Comparison of ENCODE assay signal across 13 cellular contexts in genomic region chr3:9912294-9912935, GRCh38. TPM values are rescaled to one million over a fixed set of nuclear protein-coding genes. Genes with fewer than 3 reads are reported as not detected.
DNase-seq lines count a peak whose midpoint lies in the region; ATAC-seq, FAIRE-seq and TF ChIP-seq lines count a peak whose summit lies in the region.
"Had no signal": no experiment of that assay in that cellular context is flagged by ENCODE, and none has a peak within 500 bp of the region (broad histone marks: within the 10 kb centered on the region; RNA-seq: fewer than 3 reads in every experiment).

No MANE protein-coding gene starts in this region.

- H3K14ac ChIP-seq in mesenchymal stem cell (ENCODE audit: low read length in 2 of 2) = no peak overlapping the region

- peak; percentile 49 for DNase-seq in activated CD8-positive, alpha-beta T cell treated with anti-CD3 and anti-CD28 coated beads for 36 hours
- DNase-seq in activated CD8-positive, alpha-beta T cell treated with anti-CD3 and anti-CD28 coated beads, Interleukin-2, amount 10 ng/mL, durations not matched to agents 7 days and 5 days = no peak
- DNase-seq in NCI-H2107 (lab: John Stamatoyannopoulos, UW) (peak; percentile 46), astrocyte (ENCODE audit: low read depth) (peak; percentile 84), mesenchymal stem cell (peak; percentile 70), G401 (ENCODE audit: low spot score) (no peak)
- DNase-seq: activated naive CD4-positive, alpha-beta T cell; effector CD8-positive, alpha-beta T cell; naive thymus-derived CD8-positive, alpha-beta T cell; NCI-H510A; stimulated activated naive CD8-positive, alpha-beta T cell treated with anti-CD3 and anti-CD28 coated beads, Interleukin-15, Interleukin-2, amounts not matched to agents 100 U/mL and 50 U/mL, for 24 hours had no signal

- intact Hi-C loops in activated CD8-positive, alpha-beta T cell treated with anti-CD3 and anti-CD28 coated beads for 36 hours (cut with micrococcal nuclease) = no loop called here

- H2BK12ac ChIP-seq in mesenchymal stem cell (ENCODE audit: low read length in 2 of 2) = peak overlapping the region in 1 of 2 experiments; percentile 48

- 81% methylated on average over 7 of the region's 7 CpGs for WGBS in mesenchymal stem cell

- H3K4me1 ChIP-seq in astrocyte (ENCODE audit: insufficient read depth, low read length) = peaks cover 24% of the 10 kb centered on the region
- H3K4me1 ChIP-seq in mesenchymal stem cell (ENCODE audit: control insufficient read depth, insufficient read depth, low read depth, low read length) = peaks cover 38% of the 10 kb centered on the region

- H3K36me3 Mint-ChIP-seq in activated CD8-positive, alpha-beta T cell treated with anti-CD3 and anti-CD28 coated beads for 36 hours (ENCODE audit: low read depth) = no peaks in the 10 kb centered on the region
- no peaks in the 10 kb centered on the region for H3K36me3 Mint-ChIP-seq in activated CD8-positive, alpha-beta T cell treated with anti-CD3 and anti-CD28 coated beads, Interleukin-2, amount 10 ng/mL, durations not matched to agents 7 days and 5 days (ENCODE audit: low read depth)
- H3K36me3 Mint-ChIP-seq in astrocyte (ENCODE audit: low read depth, unreplicated experiment) = peaks cover 10% of the 10 kb centered on the region

- H3K27ac Mint-ChIP-seq in activated CD8-positive, alpha-beta T cell treated with anti-CD3 and anti-CD28 coated beads for 36 hours = no peak overlapping the region
- no peak overlapping the region for H3K27ac Mint-ChIP-seq in activated CD8-positive, alpha-beta T cell treated with anti-CD3 and anti-CD28 coated beads, Interleukin-2, amount 10 ng/mL, durations not matched to agents 7 days and 5 days
- H3K27ac Mint-ChIP-seq in astrocyte (ENCODE audit: unreplicated experiment) = no peak overlapping the region

- no peak overlapping the region for H2BK5ac ChIP-seq in mesenchymal stem cell (ENCODE audit: low read depth, low read length, poor library complexity, severe bottlenecking)

- H3K79me2 ChIP-seq in astrocyte (ENCODE audit: insufficient read depth, low read length) = no peaks in the 10 kb centered on the region

- no peak for FAIRE-seq in astrocyte (lab: Jason Lieb, UNC)

- no peak overlapping the region for H4K91ac ChIP-seq in mesenchymal stem cell (ENCODE audit: low read length)

- H3K27me3 Mint-ChIP-seq in activated CD8-positive, alpha-beta T cell treated with anti-CD3 and anti-CD28 coated beads for 36 hours = peaks cover 6% of the 10 kb centered on the region
- H3K27me3 Mint-ChIP-seq in activated CD8-positive, alpha-beta T cell treated with anti-CD3 and anti-CD28 coated beads, Interleukin-2, amount 10 ng/mL, durations not matched to agents 7 days and 5 days (ENCODE audit: low read depth) = peaks cover 6% of the 10 kb centered on the region
- H3K27me3 Mint-ChIP-seq in astrocyte (ENCODE audit: low read depth, unreplicated experiment) = no peaks in the 10 kb centered on the region

- CTCF ChIA-PET in activated CD8-positive, alpha-beta T cell treated with anti-CD3 and anti-CD28 coated beads for 36 hours (lab: Charles Lee) = interaction anchor here (1.1 to 7.0 kb wide), 3 partner anchors 20 to 34 kb away, joined by 3 to 46 read pairs (median 6); partner anchors contain the start of genes CRELD1 and JAGN1
- CTCF ChIA-PET in activated CD8-positive, alpha-beta T cell treated with anti-CD3 and anti-CD28 coated beads, Interleukin-2, amount 10 ng/mL, durations not matched to agents 7 days and 5 days (lab: Charles Lee) = interaction anchor here (0.7 to 4.4 kb wide), 5 partner anchors 10 to 351 kb away, joined by 3 to 39 read pairs (median 9); partner anchors contain the start of genes CRELD1 and IL17RE

- no peak overlapping the region for H3K4me3 ChIP-seq in astrocyte (ENCODE audit: insufficient read depth, low read depth, low read length)
- no peak overlapping the region for H3K4me3 ChIP-seq in mesenchymal stem cell (ENCODE audit: insufficient read depth in 1 of 2, low read depth in 1 of 2, low read length in 2 of 2)

- in situ Hi-C loops in G401 (cut with HindIII; ENCODE audit: low sequenced_read_pairs) = no loop called here

- H2AFZ ChIP-seq in astrocyte (ENCODE audit: low read depth, low read length) (no peak overlapping the region), mesenchymal stem cell (ENCODE audit: low read depth, low read length) (no peak overlapping the region)

- H3K4me1 Mint-ChIP-seq in activated CD8-positive, alpha-beta T cell treated with anti-CD3 and anti-CD28 coated beads for 36 hours (ENCODE audit: low read depth) = peaks cover 25% of the 10 kb centered on the region
- peaks cover 23% of the 10 kb centered on the region for H3K4me1 Mint-ChIP-seq in activated CD8-positive, alpha-beta T cell treated with anti-CD3 and anti-CD28 coated beads, Interleukin-2, amount 10 ng/mL, durations not matched to agents 7 days and 5 days (ENCODE audit: low read depth)
- H3K4me1 Mint-ChIP-seq in astrocyte (ENCODE audit: low read depth, unreplicated experiment) = peaks cover 7% of the 10 kb centered on the region

- ATAC-seq in activated CD8-positive, alpha-beta T cell treated with anti-CD3 and anti-CD28 coated beads for 36 hours = no peak
- ATAC-seq in activated CD8-positive, alpha-beta T cell treated with anti-CD3 and anti-CD28 coated beads, Interleukin-2, amount 10 ng/mL, durations not matched to agents 7 days and 5 days = no peak
- no peak for ATAC-seq in GM21447 (IDR thresholded peaks at IDR 0.05; ENCODE audit: unreplicated experiment)
- no peak for ATAC-seq in HG03457 (IDR thresholded peaks at IDR 0.05; ENCODE audit: unreplicated experiment)
- ATAC-seq: naive thymus-derived CD8-positive, alpha-beta T cell; stimulated activated naive CD8-positive, alpha-beta T cell treated with anti-CD3 and anti-CD28 coated beads, Interleukin-15, Interleukin-2, amounts not matched to agents 100 U/mL and 50 U/mL, for 24 hours had no signal

- no peak overlapping the region for H3K4me3 Mint-ChIP-seq in activated CD8-positive, alpha-beta T cell treated with anti-CD3 and anti-CD28 coated beads for 36 hours
- H3K4me3 Mint-ChIP-seq in activated CD8-positive, alpha-beta T cell treated with anti-CD3 and anti-CD28 coated beads, Interleukin-2, amount 10 ng/mL, durations not matched to agents 7 days and 5 days = no peak overlapping the region
- H3K4me3 Mint-ChIP-seq in astrocyte (ENCODE audit: unreplicated experiment) = no peak overlapping the region

- H3K9me3 ChIP-seq in astrocyte (ENCODE audit: insufficient read depth, low read depth, low read length) (no peaks in the 10 kb centered on the region), mesenchymal stem cell (ENCODE audit: control insufficient read depth, low read length) (no peaks in the 10 kb centered on the region)

- H3K27me3 ChIP-seq in astrocyte (ENCODE audit: insufficient read depth, low read length) = no peaks in the 10 kb centered on the region
- no peaks in the 10 kb centered on the region for H3K27me3 ChIP-seq in mesenchymal stem cell (ENCODE audit: control insufficient read depth in 1 of 2, insufficient read depth in 1 of 2, low read length in 2 of 2)

- H3K4me2 ChIP-seq in astrocyte (ENCODE audit: low read length) = no peak overlapping the region
- H3K4me2 ChIP-seq in mesenchymal stem cell (ENCODE audit: low read length, poor library complexity, severe bottlenecking) = no peak overlapping the region

- no peak overlapping the region for H2BK15ac ChIP-seq in mesenchymal stem cell (ENCODE audit: low read depth, poor library complexity, severe bottlenecking)

- no peaks in the 10 kb centered on the region for H4K20me1 ChIP-seq in astrocyte (ENCODE audit: insufficient read depth, low read length)

- H4K8ac ChIP-seq in mesenchymal stem cell (ENCODE audit: low read length) = no peak overlapping the region

- H2BK120ac ChIP-seq in mesenchymal stem cell (ENCODE audit: low read depth, low read length) = no peak overlapping the region

- no peak overlapping the region for H3K27ac ChIP-seq in astrocyte (ENCODE audit: low read depth, low read length)
- H3K27ac ChIP-seq in mesenchymal stem cell (ENCODE audit: low read length, poor library complexity, severe bottlenecking) = no peak overlapping the region

- peaks cover 2% of the 10 kb centered on the region for H3K79me1 ChIP-seq in mesenchymal stem cell (replicated peaks; ENCODE audit: low read length, poor library complexity, severe bottlenecking)

- H3K36me3 ChIP-seq in astrocyte (ENCODE audit: insufficient read depth, low read length) (no peaks in the 10 kb centered on the region), mesenchymal stem cell (ENCODE audit: control insufficient read depth in 1 of 2, insufficient read depth in 2 of 2, low read depth in 1 of 2, low read length in 2 of 2) (no peaks in the 10 kb centered on the region)

- H3K18ac ChIP-seq in mesenchymal stem cell (ENCODE audit: low read depth in 1 of 2, low read length in 2 of 2) = no peak overlapping the region

- no peaks in the 10 kb centered on the region for H3K9me3 Mint-ChIP-seq in activated CD8-positive, alpha-beta T cell treated with anti-CD3 and anti-CD28 coated beads for 36 hours
- H3K9me3 Mint-ChIP-seq in activated CD8-positive, alpha-beta T cell treated with anti-CD3 and anti-CD28 coated beads, Interleukin-2, amount 10 ng/mL, durations not matched to agents 7 days and 5 days (ENCODE audit: insufficient read depth) = no peaks in the 10 kb centered on the region
- peaks cover 9% of the 10 kb centered on the region for H3K9me3 Mint-ChIP-seq in astrocyte (ENCODE audit: unreplicated experiment)
- H3K9me3 Mint-ChIP-seq: naive thymus-derived CD8-positive, alpha-beta T cell had no signal

- H3K23ac ChIP-seq in mesenchymal stem cell (ENCODE audit: low read length in 2 of 2) = no peak overlapping the region

- no peak for TF ChIP-seq CTCF in activated CD8-positive, alpha-beta T cell treated with anti-CD3 and anti-CD28 coated beads for 36 hours (IDR thresholded peaks at IDR 0.05)
- TF ChIP-seq CTCF in astrocyte (IDR thresholded peaks at IDR 0.05; ENCODE audit: insufficient read depth, low read depth, low read length) = no peak

- H3K9ac ChIP-seq in astrocyte (ENCODE audit: low read length) (no peak overlapping the region), mesenchymal stem cell (ENCODE audit: low read length) (no peak overlapping the region)

- H3K4ac ChIP-seq in mesenchymal stem cell (ENCODE audit: low read depth in 1 of 2, low read length in 2 of 2) = no peak overlapping the region

- H2AK5ac ChIP-seq in mesenchymal stem cell (ENCODE audit: low read length, severe bottlenecking) = no peak overlapping the region

- POLR2A ChIA-PET in activated CD8-positive, alpha-beta T cell treated with anti-CD3 and anti-CD28 coated beads for 36 hours (lab: Charles Lee) = interaction anchor here (0.7 to 2.5 kb wide), 5 partner anchors 19 to 507 kb away, joined by 3 to 9 read pairs (median 5); no protein-coding TSS in a partner anchor
- POLR2A ChIA-PET in activated CD8-positive, alpha-beta T cell treated with anti-CD3 and anti-CD28 coated beads, Interleukin-2, amount 10 ng/mL, durations not matched to agents 7 days and 5 days (lab: Charles Lee) = interaction anchor here (0.6 to 2.6 kb wide), 3 partner anchors 9 to 22 kb away, joined by 3 to 15 read pairs (median 5); partner anchors contain the start of genes IL17RE and JAGN1

RNA-seq across cellular contexts. Expression of gene IL17RC, which starts 4.5 kb away (rescaled TPM):
- under 1 TPM; 0.22 to 0.32 TPM for total RNA-seq in activated CD8-positive, alpha-beta T cell treated with anti-CD3 and anti-CD28 coated beads for 36 hours
- total RNA-seq in activated CD8-positive, alpha-beta T cell treated with anti-CD3 and anti-CD28 coated beads, Interleukin-2, amount 10 ng/mL, durations not matched to agents 7 days and 5 days = under 1 TPM; 0.42 to 0.55 TPM
- total RNA-seq in astrocyte = 20.1 and 23.9 TPM in 2 replicates
- polyA plus RNA-seq in mesenchymal stem cell (2013, experiment 1 of 2) = 31.0 TPM
- polyA plus RNA-seq in mesenchymal stem cell (2013, experiment 2 of 2) = 31.2 TPM
- 12.2 and 22.5 TPM in 2 replicates for total RNA-seq in G401 (2014; rRNA removed; shearing (Covaris generic))

RNA-seq across cellular contexts. Expression of gene IL17RE, which starts 9.8 kb away (rescaled TPM):
- total RNA-seq in activated CD8-positive, alpha-beta T cell treated with anti-CD3 and anti-CD28 coated beads for 36 hours = 1 to 10 TPM; 1.2 to 1.7 TPM
- 1 to 10 TPM; 1.3 to 1.8 TPM for total RNA-seq in activated CD8-positive, alpha-beta T cell treated with anti-CD3 and anti-CD28 coated beads, Interleukin-2, amount 10 ng/mL, durations not matched to agents 7 days and 5 days
- 3.7 and 4.6 TPM in 2 replicates for total RNA-seq in astrocyte
- 1.0 TPM for polyA plus RNA-seq in mesenchymal stem cell (2013, experiment 1 of 2)
- polyA plus RNA-seq in mesenchymal stem cell (2013, experiment 2 of 2) = 0.68 TPM
- 3.6 and 5.3 TPM in 2 replicates for total RNA-seq in G401 (2014; rRNA removed; shearing (Covaris generic))

RNA-seq across cellular contexts. Expression of gene CRELD1, which starts 21.2 kb away (rescaled TPM):
- 10 to 100 TPM in 1 of 2 experiments, 1 to 10 TPM in 1; 9.4 to 13.0 TPM for total RNA-seq in activated CD8-positive, alpha-beta T cell treated with anti-CD3 and anti-CD28 coated beads for 36 hours
- 10 to 100 TPM; 10.1 to 10.9 TPM for total RNA-seq in activated CD8-positive, alpha-beta T cell treated with anti-CD3 and anti-CD28 coated beads, Interleukin-2, amount 10 ng/mL, durations not matched to agents 7 days and 5 days
- total RNA-seq in astrocyte = 18.8 and 26.2 TPM in 2 replicates
- 13.7 TPM for polyA plus RNA-seq in mesenchymal stem cell (2013, experiment 1 of 2)
- 14.3 TPM for polyA plus RNA-seq in mesenchymal stem cell (2013, experiment 2 of 2)
- total RNA-seq in G401 (2014; rRNA removed; shearing (Covaris generic)) = 13.3 and 30.0 TPM in 2 replicates

RNA-seq across cellular contexts. Expression of gene JAGN1, which starts 22.0 kb away (rescaled TPM):
- 10 to 100 TPM; 29.7 to 30.3 TPM for total RNA-seq in activated CD8-positive, alpha-beta T cell treated with anti-CD3 and anti-CD28 coated beads for 36 hours
- total RNA-seq in activated CD8-positive, alpha-beta T cell treated with anti-CD3 and anti-CD28 coated beads, Interleukin-2, amount 10 ng/mL, durations not matched to agents 7 days and 5 days = 10 to 100 TPM; 30.2 to 31.0 TPM
- total RNA-seq in astrocyte = 31.7 and 33.6 TPM in 2 replicates
- 23.3 TPM for polyA plus RNA-seq in mesenchymal stem cell (2013, experiment 1 of 2)
- polyA plus RNA-seq in mesenchymal stem cell (2013, experiment 2 of 2) = 22.6 TPM
- 25.1 and 30.0 TPM in 2 replicates for total RNA-seq in G401 (2014; rRNA removed; shearing (Covaris generic))

RNA-seq across cellular contexts. Expression of gene CIDEC, which starts 32.4 kb away (rescaled TPM):
- total RNA-seq in activated CD8-positive, alpha-beta T cell treated with anti-CD3 and anti-CD28 coated beads for 36 hours = not detected
- not detected for total RNA-seq in activated CD8-positive, alpha-beta T cell treated with anti-CD3 and anti-CD28 coated beads, Interleukin-2, amount 10 ng/mL, durations not matched to agents 7 days and 5 days
- not detected in 2 replicates for total RNA-seq in astrocyte
- polyA plus RNA-seq in mesenchymal stem cell (2013, experiment 1 of 2) = 0.07 TPM
- polyA plus RNA-seq in mesenchymal stem cell (2013, experiment 2 of 2) = not detected
- not detected in 2 replicates for total RNA-seq in G401 (2014; rRNA removed; shearing (Covaris generic))

Comparison
In these comparisons a context has a peak if more than half of its experiments do, and no peak if none do; other contexts are left out.
1. DNase-seq: peak in activated CD8-positive, alpha-beta T cell treated with anti-CD3 and anti-CD28 coated beads for 36 hours (single experiment), NCI-H2107 (single experiment), astrocyte (single experiment) and mesenchymal stem cell (single experiment); none in activated CD8-positive, alpha-beta T cell treated with anti-CD3 and anti-CD28 coated beads, Interleukin-2, amount 10 ng/mL, durations not matched to agents 7 days and 5 days (single experiment) and G401 (single experiment).